12 cellular contexts compared by ENCODE assay signal in the genomic region with DNA sequence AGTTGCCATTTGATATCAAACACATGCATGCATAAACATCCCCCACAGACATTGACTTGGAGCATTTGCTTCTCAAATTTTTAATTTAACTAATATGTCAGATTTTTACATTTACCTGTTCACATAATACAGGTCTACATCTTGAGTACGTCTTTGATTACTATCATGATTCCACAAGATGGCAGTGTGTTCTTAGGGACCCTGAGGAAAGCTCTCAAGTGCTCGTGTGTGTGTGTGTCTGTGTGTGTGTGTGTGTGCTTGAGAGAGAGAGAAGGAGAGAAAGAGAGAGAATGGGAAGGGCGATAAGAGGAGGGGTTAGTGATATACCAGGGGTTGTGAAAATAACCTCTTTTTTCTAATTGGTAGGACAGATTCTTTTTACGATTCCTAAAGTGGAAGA.
DNase-seq lines count a peak whose midpoint lies in the region; ATAC-seq and TF ChIP-seq lines count a peak whose summit lies in the region.
"Had no signal": no experiment of that assay in that cellular context is flagged by ENCODE, and none has a peak within 500 bp of the region (broad histone marks: within the 10 kb centered on the region; RNA-seq: fewer than 3 reads in every experiment).

No MANE protein-coding gene starts in this region.

- H3K9me3 Mint-ChIP-seq in CD4-positive, alpha-beta memory T cell: peaks cover 0 to 3% (median 0%) of the 10 kb centered on the region in 8 donors

- peak in 4 of 5 donors; percentile 17 to 39 (median 28) for DNase-seq in CD4-positive, alpha-beta memory T cell
- peak; percentile 36 for DNase-seq in H4 (ENCODE audit: low spot score)
- DNase-seq in SK-MEL-5 (ENCODE audit: low read depth, low spot score): peak; percentile 54
- peak; percentile 25 for DNase-seq in choroid plexus epithelial cell (ENCODE audit: low read depth)
- DNase-seq in left lung: no peak
- DNase-seq in germinal center (ENCODE audit: low spot score): no peak
- no peak for DNase-seq in HuH-7 (ENCODE audit: low spot score)
- no peak for DNase-seq in stimulated activated CD4-positive, alpha-beta T cell treated with anti-CD3 and anti-CD28 coated beads, Interleukin-15, amount 100 ng/mL, for 24 hours
- DNase-seq: body of pancreas, NCI-H2227 treated with DMSO at 0.1 percent for 48 hours, T1000, thyroid gland had no signal

- no peaks in the 10 kb centered on the region for H3K36me3 ChIP-seq in CD4-positive, alpha-beta memory T cell (ENCODE audit: insufficient read depth, low read length)
- H3K36me3 ChIP-seq in left lung: no peaks in the 10 kb centered on the region
- H3K36me3 ChIP-seq: thyroid gland had no signal

- POLR2A ChIA-PET in CD4-positive, alpha-beta memory T cell (lab: Charles Lee; ENCODE audit: partially characterized antibody): interaction anchor here (0.5 to 2.2 kb wide), 7 partner anchors 664 to 1078 kb away, joined by 3 to 11 read pairs (median 4); no protein-coding TSS in a partner anchor

- H3K36me3 Mint-ChIP-seq in CD4-positive, alpha-beta memory T cell: no peaks in the 10 kb centered on the region

- H3K27me3 Mint-ChIP-seq in CD4-positive, alpha-beta memory T cell: peaks cover 16 to 17% of the 10 kb centered on the region in 2 donors

- intact Hi-C loops in CD4-positive, alpha-beta memory T cell (cut with micrococcal nuclease): loop anchor here (1.0 to 2.0 kb wide), 2 partner anchors 716 to 1013 kb away; no protein-coding TSS in a partner anchor
- intact Hi-C loops in left lung (cut with DNase I): no loop called here

- H3K9me3 ChIP-seq in CD4-positive, alpha-beta memory T cell (ENCODE audit: control insufficient read depth in 1 of 2, low read length in 2 of 2): no peaks in the 10 kb centered on the region
- H3K9me3 ChIP-seq in left lung: peaks cover 0 to 3% of the 10 kb centered on the region in 2 donors
- H3K9me3 ChIP-seq: body of pancreas, thyroid gland had no signal

- ATAC-seq in left lung: no peak
- ATAC-seq: body of pancreas had no signal

- H3K4me3 Mint-ChIP-seq in CD4-positive, alpha-beta memory T cell: peak overlapping the region; percentile 49 to 79 (median 69)

- TF ChIP-seq CTCF in choroid plexus epithelial cell (conservative IDR thresholded peaks at IDR 0.05; ENCODE audit: low read depth, low read length): peak; percentile 11
- TF ChIP-seq CTCF in left lung (IDR thresholded peaks at IDR 0.05): no peak

- H3K27me3 ChIP-seq in CD4-positive, alpha-beta memory T cell (ENCODE audit: insufficient read depth, low read length): no peaks in the 10 kb centered on the region
- no peaks in the 10 kb centered on the region for H3K27me3 ChIP-seq in left lung
- H3K27me3 ChIP-seq: body of pancreas, thyroid gland had no signal

- H3K4me3 ChIP-seq in CD4-positive, alpha-beta memory T cell (ENCODE audit: low read length in 2 of 2): no peak overlapping the region
- H3K4me3 ChIP-seq in choroid plexus epithelial cell (ENCODE audit: low read depth, low read length): no peak overlapping the region
- no peak overlapping the region for H3K4me3 ChIP-seq in left lung
- H3K4me3 ChIP-seq: body of pancreas, thyroid gland had no signal

- no peak overlapping the region for H3K27ac ChIP-seq in CD4-positive, alpha-beta memory T cell (ENCODE audit: low read depth, low read length)
- no peak overlapping the region for H3K27ac ChIP-seq in left lung
- H3K27ac ChIP-seq: body of pancreas, thyroid gland had no signal

- H3K4me1 ChIP-seq in CD4-positive, alpha-beta memory T cell (ENCODE audit: insufficient read depth, low read length): peaks cover 3% of the 10 kb centered on the region
- no peaks in the 10 kb centered on the region for H3K4me1 ChIP-seq in left lung
- H3K4me1 ChIP-seq: body of pancreas, thyroid gland had no signal

- H3K27ac Mint-ChIP-seq in CD4-positive, alpha-beta memory T cell: peak overlapping the region in 6 of 7 donors; percentile 39 to 96 (median 62)

- in situ Hi-C loops in SK-MEL-5 (cut with HindIII; ENCODE audit: low pct_unique_long_range_greater_than_20kb, low sequenced_read_pairs): no loop called here

- CTCF ChIA-PET in CD4-positive, alpha-beta memory T cell (lab: Charles Lee; ENCODE audit: partially characterized antibody): interaction anchor here (0.7 to 2.7 kb wide), 10 partner anchors 9 to 1217 kb away, joined by 3 to 12 read pairs (median 5); no protein-coding TSS in a partner anchor

- peaks cover 0 to 11% (median 2%) of the 10 kb centered on the region in 4 donors for H3K4me1 Mint-ChIP-seq in CD4-positive, alpha-beta memory T cell

Comparison
In these comparisons a context has a peak if more than half of its experiments do, and no peak if none do; other contexts are left out.
1. DNase-seq: peak in CD4-positive, alpha-beta memory T cell (4 of 5), H4 (single experiment), SK-MEL-5 (single experiment) and choroid plexus epithelial cell (single experiment); none in left lung (0 of 2), germinal center (single experiment), HuH-7 (single experiment) and stimulated activated CD4-positive, alpha-beta T cell treated with anti-CD3 and anti-CD28 coated beads, Interleukin-15, amount 100 ng/mL, for 24 hours (single experiment).